Comparison of ENCODE assay signal across 34 cellular contexts in genomic region chr18:6341303-6341702, GRCh38.
"Had no signal": no experiment of that assay in that cellular context is flagged by ENCODE, and none has a peak within 500 bp of the region (broad histone marks: within the 10 kb centered on the region; RNA-seq: fewer than 3 reads in every experiment).

No MANE protein-coding gene starts in this region.

- H3K27ac ChIP-seq: adrenal gland, ascending aorta, body of pancreas, brain microvascular endothelial cell, breast epithelium, cardiac muscle cell had no signal

- ATAC-seq: activated naive CD4-positive, alpha-beta T cell treated with anti-CD3 and anti-CD28 coated beads, Interleukin-2, amount 50 U/mL, for 72 hours; activated naive CD8-positive, alpha-beta T cell treated with anti-CD3 and anti-CD28 coated beads, Interleukin-2, amount 50 U/mL, for 24 hours; activated T-cell treated with anti-CD3 and anti-CD28 coated beads, Interleukin-2, amount 50 U/mL, for 4 hours; activated T-cell treated with anti-CD3 and anti-CD28 coated beads, Interleukin-2, amount 50 U/mL, for 72 hours; activated T-helper 17 cell treated with anti-CD3 and anti-CD28 coated beads, Interleukin-2, amount 50 U/mL, for 72 hours; body of pancreas had no signal

- H3K36me3 ChIP-seq: adrenal gland, ascending aorta, brain microvascular endothelial cell, breast epithelium, cardiac muscle cell had no signal

- H3K4me3 ChIP-seq: adrenal gland, ascending aorta, body of pancreas, breast epithelium, cardiac muscle cell had no signal

- H3K4me1 ChIP-seq: adrenal gland, ascending aorta, body of pancreas, breast epithelium had no signal

- H3K27me3 ChIP-seq: adrenal gland, ascending aorta, body of pancreas, brain microvascular endothelial cell, breast epithelium, cardiac muscle cell had no signal

- FAIRE-seq: astrocyte, bronchial epithelial cell had no signal

- DNase-seq: activated effector memory CD4-positive, alpha-beta T cell treated with anti-CD3 and anti-CD28 coated beads, Interleukin-2, amount 50 U/mL, for 16 hours; activated effector memory CD4-positive, alpha-beta T cell treated with Interleukin-2 at 50 U/mL for 16 hours; activated gamma-delta T cell; activated gamma-delta T cell treated with Interleukin-2 at 50 U/mL for 16 hours; activated naive CD4-positive, alpha-beta T cell; activated naive CD4-positive, alpha-beta T cell treated with anti-CD3 and anti-CD28 coated beads for 36 hours; activated naive CD4-positive, alpha-beta T cell treated with anti-CD3 and anti-CD28 coated beads, Interleukin-2, amount 10 ng/mL, durations not matched to agents 7 days and 5 days; activated naive CD4-positive, alpha-beta T cell treated with anti-CD3 and anti-CD28 coated beads, Interleukin-2, amount 50 U/mL, for 16 hours; activated naive CD4-positive, alpha-beta T cell treated with Interleukin-2 at 50 U/mL for 16 hours; activated naive CD8-positive, alpha-beta T cell treated with anti-CD3 and anti-CD28 coated beads for 36 hours; activated naive CD8-positive, alpha-beta T cell treated with anti-CD3 and anti-CD28 coated beads, Interleukin-2, amount 10 ng/mL, durations not matched to agents 7 days and 5 days; activated naive CD8-positive, alpha-beta T cell treated with anti-CD3 and anti-CD28 coated beads, Interleukin-2, amount 50 U/mL, for 24 hours; activated T-cell treated with anti-CD3 and anti-CD28 coated beads, Interleukin-2, amount 50 U/mL, for 1 hour; activated T-cell treated with anti-CD3 and anti-CD28 coated beads, Interleukin-2, amount 50 U/mL, for 24 hours; activated T-cell treated with anti-CD3 and anti-CD28 coated beads, Interleukin-2, amount 50 U/mL, for 4 hours; activated T-cell treated with anti-CD3 and anti-CD28 coated beads, Interleukin-2, amount 50 U/mL, for 48 hours; activated T-cell treated with anti-CD3 and anti-CD28 coated beads, Interleukin-2, amount 50 U/mL, for 72 hours; adrenal gland; amniotic stem cell; amygdala; anterior cingulate cortex; aorta; body of pancreas; brain microvascular endothelial cell; caudate nucleus; central memory CD4-positive, alpha-beta T cell; cerebellar nuclear complex had no signal

- H3K9me3 ChIP-seq: body of pancreas had no signal
